Comparison of ENCODE assay signal across 27 cellular contexts in the genomic region with DNA sequence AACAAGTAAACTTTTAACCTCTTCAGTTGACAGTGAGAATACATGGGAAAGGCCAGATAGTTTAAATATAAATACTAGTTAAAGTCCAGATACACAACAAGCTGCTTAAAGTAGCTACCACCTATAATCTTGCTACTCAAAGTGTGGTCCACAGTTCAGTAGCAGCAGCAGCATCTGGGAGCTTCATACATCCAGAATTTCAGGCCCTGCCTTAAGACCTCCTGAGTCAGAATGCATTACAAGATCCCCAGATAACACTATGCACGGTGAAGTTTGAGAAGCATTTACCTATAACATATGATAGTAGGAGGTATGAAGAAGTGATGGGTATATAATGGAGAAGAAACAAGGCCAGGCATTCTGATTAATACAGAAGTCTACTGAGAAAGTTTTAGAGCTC.
A peak's percentile ranks its signal among the peaks of the same experiment; 100 is the strongest.
DNase-seq lines count a peak whose midpoint lies in the region; ATAC-seq, FAIRE-seq and TF ChIP-seq lines count a peak whose summit lies in the region.
"Had no signal": no experiment of that assay in that cellular context is flagged by ENCODE, and none has a peak within 500 bp of the region (broad histone marks: within the 10 kb centered on the region; RNA-seq: fewer than 3 reads in every experiment).

No MANE protein-coding gene starts in this region.

- POLR2A ChIA-PET in PC-3 (lab: Charles Lee; ENCODE audit: unreplicated experiment) = no interaction called here

- H3K36me3 ChIP-seq in PC-3 (ENCODE audit: low read depth, low read length) (no peaks in the 10 kb centered on the region), brain microvascular endothelial cell (replicated peaks) (no peaks in the 10 kb centered on the region), keratinocyte (ENCODE audit: control insufficient read depth in 2 of 2, extremely low read depth in 1 of 2, insufficient read depth in 2 of 2, low read length in 2 of 2) (no peaks in the 10 kb centered on the region), tibial artery (no peaks in the 10 kb centered on the region), MM.1S (replicated peaks; ENCODE audit: insufficient read depth, low read length) (no peaks in the 10 kb centered on the region), colonic mucosa (no peaks in the 10 kb centered on the region)
- H3K36me3 ChIP-seq: pancreas had no signal

- H3K9me2 ChIP-seq in PC-3 (replicated peaks; ENCODE audit: low read length) = no peaks in the 10 kb centered on the region
- no peaks in the 10 kb centered on the region for H3K9me2 ChIP-seq in MM.1S (replicated peaks; ENCODE audit: insufficient read depth, low read length)

- no peaks in the 10 kb centered on the region for H3K27me3 ChIP-seq in PC-3 (ENCODE audit: low read length)
- H3K27me3 ChIP-seq in brain microvascular endothelial cell (replicated peaks) = no peaks in the 10 kb centered on the region
- no peaks in the 10 kb centered on the region for H3K27me3 ChIP-seq in keratinocyte (ENCODE audit: control insufficient read depth, extremely low read depth, insufficient read depth, low read length)
- H3K27me3 ChIP-seq in tibial artery = no peaks in the 10 kb centered on the region
- no peaks in the 10 kb centered on the region for H3K27me3 ChIP-seq in MM.1S (replicated peaks; ENCODE audit: insufficient read depth, low read length)
- no peaks in the 10 kb centered on the region for H3K27me3 ChIP-seq in colonic mucosa
- H3K27me3 ChIP-seq: dorsolateral prefrontal cortex, pancreas had no signal

- peak overlapping the region; percentile 89 for H3K27ac ChIP-seq in PC-3 (ENCODE audit: low read length)
- peak overlapping the region; percentile 67 for H3K27ac ChIP-seq in brain microvascular endothelial cell
- peak overlapping the region; percentile 58 for H3K27ac ChIP-seq in keratinocyte (ENCODE audit: control insufficient read depth, insufficient read depth, low read length)
- H3K27ac ChIP-seq in tibial artery = peak overlapping the region; percentile 5 to 66
- no peak overlapping the region for H3K27ac ChIP-seq in MM.1S (ENCODE audit: low read length)
- H3K27ac ChIP-seq in colonic mucosa = no peak overlapping the region
- H3K27ac ChIP-seq: C4-2B, HL-60, pancreas, SK-N-MC had no signal

- peaks cover 40% of the 10 kb centered on the region for H3K4me1 ChIP-seq in PC-3 (ENCODE audit: insufficient read depth, low read length)
- peaks cover 33% of the 10 kb centered on the region for H3K4me1 ChIP-seq in keratinocyte (ENCODE audit: control insufficient read depth, extremely low read depth, insufficient read depth, low read length)
- H3K4me1 ChIP-seq in tibial artery = peaks cover 5 to 43% (median 27%) of the 10 kb centered on the region in 4 donors
- no peaks in the 10 kb centered on the region for H3K4me1 ChIP-seq in MM.1S (ENCODE audit: low read length)
- H3K4me1 ChIP-seq in colonic mucosa = no peaks in the 10 kb centered on the region
- H3K4me1 ChIP-seq: pancreas had no signal

- CTCF ChIA-PET in PC-3 (lab: Charles Lee) = interaction anchor here (0.7 kb wide), 1 partner anchor 146 kb away, joined by 3 read pairs; no protein-coding TSS in a partner anchor

- peaks cover 6% of the 10 kb centered on the region for H3F3A ChIP-seq in PC-3 (ENCODE audit: low read length, unreplicated experiment)
- H3F3A ChIP-seq in MM.1S (ENCODE audit: insufficient read depth, low read length) = no peaks in the 10 kb centered on the region

- no peak overlapping the region for H2AFZ ChIP-seq in PC-3 (ENCODE audit: low read length)
- H2AFZ ChIP-seq in keratinocyte (ENCODE audit: control insufficient read depth, low read length) = no peak overlapping the region
- H2AFZ ChIP-seq in MM.1S (ENCODE audit: low read length) = no peak overlapping the region

- no peaks in the 10 kb centered on the region for H3K9me1 ChIP-seq in keratinocyte (ENCODE audit: control insufficient read depth, extremely low read depth, insufficient read depth, low read length)

- H4K20me1 ChIP-seq in PC-3 (ENCODE audit: low read length) (no peaks in the 10 kb centered on the region), keratinocyte (ENCODE audit: control insufficient read depth, extremely low read depth, insufficient read depth, low read length) (no peaks in the 10 kb centered on the region), MM.1S (ENCODE audit: insufficient read depth, low read length) (no peaks in the 10 kb centered on the region)

- no peak overlapping the region for H3K4me3 ChIP-seq in PC-3 (ENCODE audit: low read length)
- H3K4me3 ChIP-seq in brain microvascular endothelial cell (ENCODE audit: low read depth, low read length) = no peak overlapping the region
- H3K4me3 ChIP-seq in keratinocyte (ENCODE audit: control insufficient read depth in 2 of 3, extremely low read depth in 1 of 3, insufficient read depth in 2 of 3, low read depth in 1 of 3, low read length in 3 of 3) = no peak overlapping the region
- H3K4me3 ChIP-seq in tibial artery = no peak overlapping the region
- H3K4me3 ChIP-seq in MM.1S (ENCODE audit: low read length) = no peak overlapping the region
- H3K4me3 ChIP-seq in colonic mucosa = no peak overlapping the region
- H3K4me3 ChIP-seq: dorsolateral prefrontal cortex, mucosa of descending colon, pancreas, SK-N-MC had no signal

- BruUV-seq in PC-3 (replicated peaks; lab: Mats Ljungman, UMichigan) = no TSS peak

- H3K79me2 ChIP-seq in PC-3 (ENCODE audit: low read length) = 0 out of 2 replicates have a peak, but pooled peaks cover 8% of the 10 kb centered on the region
- H3K79me2 ChIP-seq in keratinocyte (ENCODE audit: control insufficient read depth, insufficient read depth, low read length) = no peaks in the 10 kb centered on the region
- no peaks in the 10 kb centered on the region for H3K79me2 ChIP-seq in MM.1S (ENCODE audit: low read length)

- peak overlapping the region; percentile 73 for H3K4me2 ChIP-seq in PC-3 (ENCODE audit: low read length)
- H3K4me2 ChIP-seq in keratinocyte (ENCODE audit: control insufficient read depth, extremely low read depth, insufficient read depth, low read depth, low read length) = peak overlapping the region; percentile 72
- no peak overlapping the region for H3K4me2 ChIP-seq in MM.1S (ENCODE audit: low read depth, low read length)

- dilution Hi-C loops in keratinocyte (cut with MboI; ENCODE audit: extremely low pct_ligation_motif_present, low sequenced_read_pairs) = no loop called here

- FAIRE-seq in keratinocyte (lab: Jason Lieb, UNC) = no peak
- FAIRE-seq: pancreas had no signal

- DNase-seq in PC-3 (peak; percentile 41), brain microvascular endothelial cell (no peak), keratinocyte (ENCODE audit: low read depth, low spot score) (no peak), tibial artery (no peak), MM.1S (no peak), NCI-H1417 treated with DMSO at 0.1 percent for 48 hours (lab: John Stamatoyannopoulos, UW) (no peak), colonic mucosa (no peak)
- DNase-seq: activated CD4-positive, alpha-beta memory T cell treated with anti-CD3 and anti-CD28 coated beads for 36 hours; activated CD4-positive, CD25-positive, alpha-beta regulatory T cell treated with anti-CD3 and anti-CD28 coated beads, Interleukin-2, amount 50 U/mL, for 72 hours; activated CD8-positive, alpha-beta memory T cell treated with anti-CD3 and anti-CD28 coated beads, Interleukin-2, amount 50 U/mL, for 48 hours; activated naive CD4-positive, alpha-beta T cell treated with anti-CD3 and anti-CD28 coated beads, Interleukin-2, amount 10 ng/mL, durations not matched to agents 7 days and 5 days; aorta; DND-41; dorsolateral prefrontal cortex; mucosa of descending colon; MV-4-11; NCI-H1694; NCI-H2171; NCI-H524; NK-92 treated with Interleukin-12 subunit alpha and Interleukin-12 subunit beta, amount 100 ng/mL, for 24 hours; pancreas; retina; stimulated activated CD4-positive, alpha-beta T cell treated with anti-CD3 and anti-CD28 coated beads, Interleukin-2, amount 100 ng/mL, for 24 hours; T-helper 2 cell had no signal

- H3K9ac ChIP-seq in PC-3 (ENCODE audit: low read length) (peak overlapping the region; percentile 44), keratinocyte (ENCODE audit: control insufficient read depth, extremely low read depth, insufficient read depth, low read length) (peak overlapping the region; percentile 26), MM.1S (ENCODE audit: low read length) (no peak overlapping the region), colonic mucosa (ENCODE audit: low read depth in 2 of 2, low read length in 2 of 2) (no peak overlapping the region)

- ATAC-seq in PC-3 = peak; percentile 5; the same call in 1 of the 2 replicates
- ATAC-seq: mucosa of descending colon had no signal

- no peaks in the 10 kb centered on the region for H3K9me3 ChIP-seq in PC-3 (ENCODE audit: low read length)
- no peaks in the 10 kb centered on the region for H3K9me3 ChIP-seq in keratinocyte (ENCODE audit: control insufficient read depth, low read depth, low read length)
- H3K9me3 ChIP-seq in tibial artery = no peaks in the 10 kb centered on the region
- H3K9me3 ChIP-seq in MM.1S (replicated peaks; ENCODE audit: insufficient read depth, low read length) = no peaks in the 10 kb centered on the region
- no peaks in the 10 kb centered on the region for H3K9me3 ChIP-seq in colonic mucosa
- H3K9me3 ChIP-seq: mucosa of descending colon, pancreas had no signal

- intact Hi-C loops in PC-3 (cut with micrococcal nuclease) (loop anchor here (5.0 kb wide), 1 partner anchor 96 kb away; no protein-coding TSS in a partner anchor), tibial artery (cut with DNase I; ENCODE audit: low total_unique reads) (no loop called here), colonic mucosa (cut with DNase I) (no loop called here)

- in situ Hi-C loops in brain microvascular endothelial cell (cut with HindIII; ENCODE audit: low pct_ligation_motif_present, low sequenced_read_pairs) = no loop called here

- TF ChIP-seq CTCF in PC-3 (conservative IDR thresholded peaks at IDR 0.05; ENCODE audit: low read depth, low read length) = no peak
- no peak for TF ChIP-seq CTCF in brain microvascular endothelial cell (IDR thresholded peaks at IDR 0.05; ENCODE audit: low read depth, low read length, missing control alignments)
- TF ChIP-seq CTCF in keratinocyte (optimal IDR thresholded peaks at IDR 0.05 in 1 of 3, IDR thresholded peaks at IDR 0.05 in 1 of 3, conservative IDR thresholded peaks at IDR 0.05 in 1 of 3; ENCODE audit: extremely low read depth in 1 of 3, insufficient read depth in 2 of 3, low read length in 3 of 3) = no peak
- no peak for TF ChIP-seq CTCF in tibial artery (IDR thresholded peaks at IDR 0.05)
- no peak for TF ChIP-seq CTCF in MM.1S (IDR thresholded peaks at IDR 0.05; ENCODE audit: low read length)
- no peak for TF ChIP-seq CTCF in colonic mucosa (IDR thresholded peaks at IDR 0.05)

Comparison
In these comparisons a context has a peak if more than half of its experiments do, and no peak if none do; other contexts are left out.
1. H3K27ac ChIP-seq: peak in PC-3 (single experiment), brain microvascular endothelial cell (single experiment), keratinocyte (single experiment) and tibial artery (2 of 2); none in MM.1S (single experiment) and colonic mucosa (single experiment).
2. H3K9ac ChIP-seq: peak in PC-3 (single experiment) and keratinocyte (single experiment); none in MM.1S (single experiment) and colonic mucosa (0 of 2).